Comparison of ENCODE assay signal across 13 cellular contexts in genomic region chr1:112934562-112934952, GRCh38. TPM values are rescaled to one million over a fixed set of nuclear protein-coding genes. Genes with fewer than 3 reads are reported as not detected.
DNase-seq lines count a peak whose midpoint lies in the region; ATAC-seq, FAIRE-seq and TF ChIP-seq lines count a peak whose summit lies in the region.
"Had no signal": no experiment of that assay in that cellular context is flagged by ENCODE, and none has a peak within 500 bp of the region (broad histone marks: within the 10 kb centered on the region; RNA-seq: fewer than 3 reads in every experiment).

No MANE protein-coding gene starts in this region.

- intact Hi-C loops in K562 (cut with micrococcal nuclease), result loop anchor here (2.0 kb wide), 1 partner anchor 30 kb away; no protein-coding TSS in a partner anchor

- TF ChIP-seq EP300 in K562 (IDR thresholded peaks at IDR 0.05; ENCODE audit: low read length) (no peak), tibial nerve (IDR thresholded peaks at IDR 0.05) (no peak)

- no peak for FAIRE-seq in K562 (lab: Jason Lieb, UNC)

- H4K20me1 ChIP-seq in OCI-LY3 (ENCODE audit: insufficient read depth, low read length), result peaks cover 12% of the 10 kb centered on the region
- H4K20me1 ChIP-seq in K562 (replicated peaks; ENCODE audit: control insufficient read depth, insufficient read depth, low read length), result peaks cover 11% of the 10 kb centered on the region; the same call in 1 of the 2 replicates

- H2AFZ ChIP-seq in OCI-LY3 (ENCODE audit: low read depth, low read length) (no peak overlapping the region), K562 (ENCODE audit: low read depth, low read length) (no peak overlapping the region)

- no peaks in the 10 kb centered on the region for H3K9me3 Mint-ChIP-seq in activated CD8-positive, alpha-beta memory T cell treated with anti-CD3 and anti-CD28 coated beads, Interleukin-2, amount 10 ng/mL, durations not matched to agents 7 days and 5 days (ENCODE audit: low read depth)
- H3K9me3 Mint-ChIP-seq in osteocyte (ENCODE audit: unreplicated experiment), result no peaks in the 10 kb centered on the region
- H3K9me3 Mint-ChIP-seq: immature natural killer cell had no signal

- peaks cover 43% of the 10 kb centered on the region for H3K4me1 Mint-ChIP-seq in activated CD8-positive, alpha-beta memory T cell treated with anti-CD3 and anti-CD28 coated beads, Interleukin-2, amount 10 ng/mL, durations not matched to agents 7 days and 5 days
- H3K4me1 Mint-ChIP-seq in osteocyte (ENCODE audit: unreplicated experiment), result peaks cover 45% of the 10 kb centered on the region

- H3K36me3 ChIP-seq in OCI-LY3 (replicated peaks; ENCODE audit: low read depth, low read length) (peaks cover 15% of the 10 kb centered on the region), K562 (ENCODE audit: control insufficient read depth, insufficient read depth, low read length) (peaks cover 37% of the 10 kb centered on the region), tibial nerve (no peaks in the 10 kb centered on the region)
- H3K36me3 ChIP-seq: esophagus squamous epithelium had no signal

- BruUV-seq in K562 (replicated peaks; lab: Mats Ljungman, UMichigan), result no TSS peak

- no peak overlapping the region for H3K4me3 Mint-ChIP-seq in activated CD8-positive, alpha-beta memory T cell treated with anti-CD3 and anti-CD28 coated beads, Interleukin-2, amount 10 ng/mL, durations not matched to agents 7 days and 5 days
- H3K4me3 Mint-ChIP-seq in osteocyte (ENCODE audit: unreplicated experiment), result no peak overlapping the region
- H3K4me3 Mint-ChIP-seq: immature natural killer cell had no signal

- H3K9me1 ChIP-seq in K562 (ENCODE audit: control insufficient read depth, insufficient read depth, low read length), result no peaks in the 10 kb centered on the region

- H3K79me2 ChIP-seq in OCI-LY3 (ENCODE audit: low read length), result peaks cover 100% of the 10 kb centered on the region
- H3K79me2 ChIP-seq in K562 (ENCODE audit: control insufficient read depth, insufficient read depth, low read length), result peaks cover 98% of the 10 kb centered on the region

- TF ChIP-seq POLR2A in K562 (conservative IDR thresholded peaks at IDR 0.05) (no peak), tibial nerve (IDR thresholded peaks at IDR 0.05) (no peak)

- H3K4me1 ChIP-seq in OCI-LY3 (ENCODE audit: low read length), result peaks cover 49% of the 10 kb centered on the region
- H3K4me1 ChIP-seq in K562 (replicated peaks in 1 of 2; ENCODE audit: control insufficient read depth in 2 of 2, insufficient read depth in 2 of 2, low read length in 2 of 2), result peaks cover 14 to 43% of the 10 kb centered on the region in 2 experiments
- H3K4me1 ChIP-seq in tibial nerve, result peaks cover 0 to 30% (median 0%) of the 10 kb centered on the region in 4 donors

- H3K4me3 ChIP-seq in OCI-LY3 (ENCODE audit: low read length), result no peak overlapping the region
- H3K4me3 ChIP-seq in K562, result no peak overlapping the region
- no peak overlapping the region for H3K4me3 ChIP-seq in tibial nerve
- H3K4me3 ChIP-seq: esophagus squamous epithelium had no signal

- H3K27ac Mint-ChIP-seq in activated CD8-positive, alpha-beta memory T cell treated with anti-CD3 and anti-CD28 coated beads, Interleukin-2, amount 10 ng/mL, durations not matched to agents 7 days and 5 days, result peak overlapping the region; percentile 55
- peak overlapping the region; percentile 83 for H3K27ac Mint-ChIP-seq in osteocyte (ENCODE audit: unreplicated experiment)

- H3K27ac ChIP-seq in OCI-LY3 (ENCODE audit: low read length), result peak overlapping the region; percentile 23
- H3K27ac ChIP-seq in K562 (ENCODE audit: extremely low read depth, low read depth, low read length), result peak overlapping the region; percentile 65; the same call in 2 of the 3 replicates
- H3K27ac ChIP-seq in tibial nerve, result no peak overlapping the region
- H3K27ac ChIP-seq: esophagus squamous epithelium had no signal

- POLR2A ChIA-PET in K562 (lab: Yijun Ruan, JAX), result interaction anchor here (0.9 to 12.6 kb wide), 11 partner anchors 10 to 139 kb away, joined by 3 to 190 read pairs (median 4); partner anchors contain the start of genes LRIG2 and SLC16A1

- H3K27me3 ChIP-seq in OCI-LY3 (ENCODE audit: low read depth, low read length) (no peaks in the 10 kb centered on the region), K562 (ENCODE audit: control insufficient read depth in 2 of 2, insufficient read depth in 2 of 2, low read length in 2 of 2) (no peaks in the 10 kb centered on the region), tibial nerve (no peaks in the 10 kb centered on the region)
- H3K27me3 ChIP-seq: esophagus squamous epithelium had no signal

- no peak for DNase-seq in activated CD8-positive, alpha-beta memory T cell treated with anti-CD3 and anti-CD28 coated beads, Interleukin-2, amount 10 ng/mL, durations not matched to agents 7 days and 5 days
- no peak for DNase-seq in activated CD8-positive, alpha-beta memory T cell treated with anti-CD3 and anti-CD28 coated beads, Interleukin-2, amount 50 U/mL, for 4 hours
- DNase-seq in K562 (ENCODE audit: extremely low read depth in 1 of 4, low spot score in 3 of 4) (no peak), osteocyte (ENCODE audit: extremely low spot score, unreplicated experiment) (no peak), NCI-H187 (lab: John Stamatoyannopoulos, UW) (no peak), tibial nerve (ENCODE audit: low spot score in 2 of 2) (no peak)
- DNase-seq: EL, esophagus squamous epithelium, immature natural killer cell, NCI-H1105, NCI-H526 treated with DMSO at 0.1 percent for 48 hours had no signal

- no peak for TF ChIP-seq RAD21 in K562 (CRISPR knock-in tag; conservative IDR thresholded peaks at IDR 0.05 in 1 of 2, IDR thresholded peaks at IDR 0.05 in 1 of 2)

- peaks cover 7% of the 10 kb centered on the region for H3K36me3 Mint-ChIP-seq in activated CD8-positive, alpha-beta memory T cell treated with anti-CD3 and anti-CD28 coated beads, Interleukin-2, amount 10 ng/mL, durations not matched to agents 7 days and 5 days
- H3K36me3 Mint-ChIP-seq in osteocyte (ENCODE audit: unreplicated experiment), result no peaks in the 10 kb centered on the region
- H3K36me3 Mint-ChIP-seq: immature natural killer cell had no signal

- H3K4me2 ChIP-seq in OCI-LY3 (ENCODE audit: low read length), result no peak overlapping the region
- no peak overlapping the region; the same call in 1 of the 2 replicates for H3K4me2 ChIP-seq in K562 (ENCODE audit: insufficient read depth, low read length)

- CTCF ChIA-PET in activated CD8-positive, alpha-beta memory T cell treated with anti-CD3 and anti-CD28 coated beads, Interleukin-2, amount 10 ng/mL, durations not matched to agents 7 days and 5 days (lab: Charles Lee), result interaction anchor here (1.1 to 2.9 kb wide), 6 partner anchors 19 to 218 kb away, joined by 3 to 15 read pairs (median 4); partner anchors contain the start of gene LRIG2
- CTCF ChIA-PET in K562 (lab: Yijun Ruan, JAX; ENCODE audit: low intra/inter-chr PET ratio), result interaction anchor here (1.3 kb wide), 1 partner anchor 12 kb away, joined by 4 read pairs; no protein-coding TSS in a partner anchor

- H3K9ac ChIP-seq in OCI-LY3 (ENCODE audit: low read length), result no peak overlapping the region
- peak overlapping the region in 1 of 2 experiments; percentile 24; a peak in 2 of 4 replicates for H3K9ac ChIP-seq in K562 (ENCODE audit: insufficient read depth in 1 of 2, low read depth in 2 of 2, low read length in 2 of 2)

- ATAC-seq in activated CD8-positive, alpha-beta memory T cell treated with anti-CD3 and anti-CD28 coated beads, Interleukin-2, amount 10 ng/mL, durations not matched to agents 7 days and 5 days, result no peak
- ATAC-seq in K562 (no peak), HG02588 (IDR thresholded peaks at IDR 0.05; ENCODE audit: unreplicated experiment) (no peak)

- H3K9me3 ChIP-seq in OCI-LY3 (ENCODE audit: insufficient read depth, low read length), result no peaks in the 10 kb centered on the region
- no peaks in the 10 kb centered on the region for H3K9me3 ChIP-seq in K562 (replicated peaks; ENCODE audit: control insufficient read depth, insufficient read depth, low read depth, low read length)
- H3K9me3 ChIP-seq in tibial nerve, result no peaks in the 10 kb centered on the region
- H3K9me3 ChIP-seq: esophagus squamous epithelium had no signal

- WGBS in K562 (ENCODE audit: insufficient coverage, low coverage, missing lambda C conversion rate), result 29% methylated on average over 3 of the region's 3 CpGs
- WGBS in tibial nerve, 2 donors, result 63 to 71% methylated on average over 3 of the region's 3 CpGs

- in situ Hi-C loops in K562 (cut with MboI), result no loop called here

- TF ChIP-seq CTCF in OCI-LY3 (IDR thresholded peaks at IDR 0.05; ENCODE audit: low read depth, low read length), result no peak
- TF ChIP-seq CTCF in K562 (IDR thresholded peaks at IDR 0.05 in 2 of 3, conservative IDR thresholded peaks at IDR 0.05 in 1 of 3; ENCODE audit: insufficient read depth in 2 of 3, low read depth in 1 of 3, low read length in 3 of 3), result no peak
- no peak for TF ChIP-seq CTCF in osteocyte (IDR thresholded peaks at IDR 0.05)
- TF ChIP-seq CTCF in tibial nerve (IDR thresholded peaks at IDR 0.05), result no peak

- H3K27me3 Mint-ChIP-seq in activated CD8-positive, alpha-beta memory T cell treated with anti-CD3 and anti-CD28 coated beads, Interleukin-2, amount 10 ng/mL, durations not matched to agents 7 days and 5 days, result no peaks in the 10 kb centered on the region
- H3K27me3 Mint-ChIP-seq in osteocyte (ENCODE audit: unreplicated experiment), result no peaks in the 10 kb centered on the region

TF ChIP-seq in K562, 482 proteins besides CTCF, POLR2A, EP300 and RAD21 (continues in another document):
- peak; percentile 90 for TF ChIP-seq SOX6 (IDR thresholded peaks at IDR 0.05)

RNA-seq across cellular contexts. Expression of gene SLC16A1, which starts 21.4 kb away (rescaled TPM):
- total RNA-seq in activated CD8-positive, alpha-beta memory T cell treated with anti-CD3 and anti-CD28 coated beads, Interleukin-2, amount 10 ng/mL, durations not matched to agents 7 days and 5 days, result 10 to 100 TPM; 47.6 to 57.3 TPM
- total RNA-seq in K562 (2011; cell fraction: chromatin; rRNA removed; ENCODE audit: low replicate concordance), result 283 and 319 TPM in 2 replicates
- total RNA-seq in K562 (2011; cell fraction: nucleolus; rRNA removed), result 209 and 233 TPM in 2 replicates
- total RNA-seq in K562 (2011; cell fraction: nucleoplasm; rRNA removed), result 244 and 265 TPM in 2 replicates
- total RNA-seq in K562 (2014; rRNA removed) (104 and 148 TPM in 2 replicates), K562 (2014; rRNA removed; fragmentation: Illumina TruSeq; extraction: Trizol) (168 and 185 TPM in 2 replicates), K562 (2015; rRNA removed; fragmentation: Illumina TruSeq; extraction: Trizol) (111 and 117 TPM in 2 replicates), K562 (2021) (151 and 169 TPM in 2 replicates), osteocyte (58.7 and 60.0 TPM in 2 replicates), tibial nerve (10 to 100 TPM; 13.1 to 20.7 (median 15.7) TPM)
- polyA plus RNA-seq in K562 (2011; rRNA removed) (229 and 244 TPM in 2 replicates), K562 (2014; fragmentation: Illumina TruSeq; extraction: Trizol) (109 and 137 TPM in 2 replicates), K562 (2014; fragmentation: Nextera tagmentation; extraction: Ambion mirVana) (10 to 100 TPM; 79.0 to 82.5 TPM), K562 (2014; rRNA removed) (73.1 and 85.6 TPM in 2 replicates)
- polyA plus RNA-seq in K562 (2011; cell fraction: cytosol; rRNA removed), result 256 and 343 TPM in 2 replicates
- polyA plus RNA-seq in K562 (2011; cell fraction: nucleus; rRNA removed), result 106 and 150 TPM in 2 replicates
- polyA plus RNA-seq in K562 (2012), result 100 and 134 TPM in 2 replicates
- 488 and 502 TPM in 2 replicates for polyA minus RNA-seq in K562 (2011; rRNA and poly(A)+ RNA removed)
- 198 and 213 TPM in 2 replicates for polyA minus RNA-seq in K562 (2011; cell fraction: cytosol; rRNA and poly(A)+ RNA removed)
- polyA minus RNA-seq in K562 (2011; cell fraction: nucleus; rRNA and poly(A)+ RNA removed), result 56.5 and 94.0 TPM in 2 replicates

Comparison
In these comparisons a context has a peak if more than half of its experiments do, and no peak if none do; other contexts are left out.
1. H3K27ac ChIP-seq: peak in OCI-LY3 (single experiment) and K562 (single experiment); none in tibial nerve (0 of 4).